11 cellular contexts compared by ENCODE assay signal in genomic region chr19:1360126-1360817, GRCh38. TPM values are rescaled to one million over a fixed set of nuclear protein-coding genes. Genes with fewer than 3 reads are reported as not detected.
A peak's percentile ranks its signal among the peaks of the same experiment; 100 is the strongest.
DNase-seq lines count a peak whose midpoint lies in the region; ATAC-seq and TF ChIP-seq lines count a peak whose summit lies in the region.
"Had no signal": no experiment of that assay in that cellular context is flagged by ENCODE, and none has a peak within 500 bp of the region (broad histone marks: within the 10 kb centered on the region; RNA-seq: fewer than 3 reads in every experiment).

No MANE protein-coding gene starts in this region.

- DNase-seq in AG04450 (ENCODE audit: low read depth, low spot score) (no peak), fibroblast of villous mesenchyme (ENCODE audit: low read depth) (peak; percentile 11), psoas muscle (no peak), Kasumi-1 (lab: John Stamatoyannopoulos, UW) (no peak), NCI-H1092 treated with DMSO at 0.1 percent for 48 hours (lab: John Stamatoyannopoulos, UW) (no peak), NCI-H2227 (lab: John Stamatoyannopoulos, UW; ENCODE audit: unreplicated experiment) (no peak)
- DNase-seq: activated CD4-positive, CD25-positive, alpha-beta regulatory T cell; GDM1 had no signal

- ATAC-seq in SK-N-SH treated with all-trans-retinoic acid at 6 μM for 48 hours (peak; percentile 28), psoas muscle (no peak), HG03571 (IDR thresholded peaks at IDR 0.05; ENCODE audit: unreplicated experiment) (no peak)
- ATAC-seq: natural killer cell treated with Interleukin-12 subunit alpha and Interleukin-12 subunit beta and Interleukin-15 and Interleukin-18, amount 100 ng/mL, for 72 hours had no signal

- peaks cover 19% of the 10 kb centered on the region for H3K4me1 ChIP-seq in psoas muscle

- H3K4me3 ChIP-seq in AG04450 (ENCODE audit: low read depth, low read length) = peak overlapping the region; percentile 10; the same call in 1 of the 2 replicates
- H3K4me3 ChIP-seq in fibroblast of villous mesenchyme (ENCODE audit: low read depth, low read length) = no peak overlapping the region
- peak overlapping the region; percentile 44 for H3K4me3 ChIP-seq in psoas muscle

- H3K27ac ChIP-seq in AG04450 (ENCODE audit: low read depth, low read length) = peak overlapping the region; percentile 70
- H3K27ac ChIP-seq in psoas muscle = peak overlapping the region; percentile 5

- CTCF ChIA-PET in AG04450 (lab: Charles Lee) = interaction anchor here (0.5 to 0.6 kb wide), 2 partner anchors 33 to 52 kb away, joined by 3 to 6 read pairs; no protein-coding TSS in a partner anchor

- TF ChIP-seq CTCF in AG04450 (IDR thresholded peaks at IDR 0.05; ENCODE audit: low read depth, low read length) (no peak), fibroblast of villous mesenchyme (IDR thresholded peaks at IDR 0.05; ENCODE audit: insufficient read depth, low read depth, low read length) (no peak), psoas muscle (IDR thresholded peaks at IDR 0.05) (no peak)

- POLR2A ChIA-PET in AG04450 (lab: Yijun Ruan, JAX) = interaction anchor here (1.0 to 1.9 kb wide), 2 partner anchors 23 to 91 kb away, joined by 5 to 8 read pairs; partner anchors contain the start of genes CIRBP and NDUFS7

- intact Hi-C loops in psoas muscle (cut with DNase I) = no loop called here

- peaks cover 5 to 79% of the 10 kb centered on the region in 2 donors for H3K36me3 ChIP-seq in psoas muscle (ENCODE audit: insufficient read depth in 1 of 2, low read depth in 1 of 2)

- H3K27me3 ChIP-seq in AG04450 (ENCODE audit: control insufficient read depth, insufficient read depth, low read length) (no peaks in the 10 kb centered on the region), psoas muscle (ENCODE audit: insufficient read depth in 3 of 3, low read length in 2 of 3) (no peaks in the 10 kb centered on the region)

- 71 to 79% (median 73%) methylated on average over 30 of the region's 30 CpGs for WGBS in psoas muscle, 3 donors

- H3K9me3 ChIP-seq in AG04450 (ENCODE audit: control insufficient read depth, insufficient read depth, low read length) (peaks cover 2% of the 10 kb centered on the region; the same call in 1 of the 2 replicates), psoas muscle (no peaks in the 10 kb centered on the region)

TF ChIP-seq in SK-N-SH treated with all-trans-retinoic acid at 6 μM for 48 hours, 23 proteins besides CTCF, POLR2A, EP300 and RAD21:
- TF ChIP-seq ZFP30 (CRISPR knock-in tag; IDR thresholded peaks at IDR 0.05) (no peak), ZNF565 (CRISPR knock-in tag; conservative IDR thresholded peaks at IDR 0.05; ENCODE audit: low read depth) (no peak), OSR1 (CRISPR knock-in tag; IDR thresholded peaks at IDR 0.05) (no peak), ISL1 (CRISPR knock-in tag; IDR thresholded peaks at IDR 0.05) (no peak), CREB5 (CRISPR knock-in tag; IDR thresholded peaks at IDR 0.05; ENCODE audit: low read depth) (no peak), ZFP3 (CRISPR knock-in tag; IDR thresholded peaks at IDR 0.05) (no peak), ZNF70 (CRISPR knock-in tag; IDR thresholded peaks at IDR 0.05) (no peak), PATZ1 (CRISPR knock-in tag; IDR thresholded peaks at IDR 0.05; ENCODE audit: borderline replicate concordance) (no peak), PPARA (CRISPR knock-in tag; IDR thresholded peaks at IDR 0.05; ENCODE audit: borderline replicate concordance) (no peak)

RNA-seq across cellular contexts. Expression of gene NDUFS7, which starts 23.4 kb away (rescaled TPM):
- polyA plus RNA-seq in AG04450 (2011; rRNA removed) (26.1 and 45.5 TPM in 2 replicates), psoas muscle (100 to 1,000 TPM; 177 to 423 (median 294) TPM)
- 12.4 and 13.2 TPM in 2 replicates for polyA minus RNA-seq in AG04450 (2011; rRNA and poly(A)+ RNA removed)
- total RNA-seq in fibroblast of villous mesenchyme (33.7 and 61.2 TPM in 2 replicates), psoas muscle (100 to 1,000 TPM; 230 to 338 (median 308) TPM)

RNA-seq across cellular contexts. Expression of gene GAMT, which starts 41.1 kb away (rescaled TPM):
- 26.9 and 39.8 TPM in 2 replicates for polyA plus RNA-seq in AG04450 (2011; rRNA removed)
- 26.7 and 36.1 TPM in 2 replicates for polyA minus RNA-seq in AG04450 (2011; rRNA and poly(A)+ RNA removed)
- 23.3 and 29.6 TPM in 2 replicates for total RNA-seq in fibroblast of villous mesenchyme
- 100 to 1,000 TPM; 227 to 339 (median 232) TPM for total RNA-seq in psoas muscle
- polyA plus RNA-seq in psoas muscle = 100 to 1,000 TPM; 162 to 464 (median 351) TPM

RNA-seq across cellular contexts. Expression of gene DAZAP1, which starts 47.1 kb away (rescaled TPM):
- polyA plus RNA-seq in AG04450 (2011; rRNA removed) = 45.8 and 52.8 TPM in 2 replicates
- polyA minus RNA-seq in AG04450 (2011; rRNA and poly(A)+ RNA removed) = 33.6 and 42.3 TPM in 2 replicates
- total RNA-seq in fibroblast of villous mesenchyme = 54.4 and 61.7 TPM in 2 replicates
- total RNA-seq in psoas muscle = 100 to 1,000 TPM in 1 of 4 donors, 10 to 100 TPM in 3; 59.9 to 122 (median 86.9) TPM
- polyA plus RNA-seq in psoas muscle = 100 to 1,000 TPM in 1 of 3 donors, 10 to 100 TPM in 2; 68.9 to 103 (median 94.1) TPM
